ENCODE assay signal across 1 cellular context in genomic region chr7:99099499-99100077, GRCh38.
TF ChIP-seq lines count a peak whose summit lies in the region.

No MANE protein-coding gene starts in this region.

TF ChIP-seq in H1, 55 proteins besides CTCF, POLR2A, EP300 and RAD21:
- TF ChIP-seq SIN3A (conservative IDR thresholded peaks at IDR 0.05 in 1 of 2, IDR thresholded peaks at IDR 0.05 in 1 of 2; ENCODE audit: low read depth in 1 of 2, low read length in 2 of 2) = no peak
- TF ChIP-seq E2F6 (IDR thresholded peaks at IDR 0.05) = no peak
